Comparison of ENCODE assay signal across 1 cellular context in genomic region chr1:43946244-43947060, GRCh38.
TF ChIP-seq lines count a peak whose summit lies in the region.

TSS of gene IPO13 (plus strand) at chr1:43946950. CDS start at chr1:43947601, 651 bp downstream.

TF ChIP-seq in HepG2, 621 proteins besides CTCF, POLR2A, EP300 and RAD21 (continued from another document and continues in another):
- TF ChIP-seq NFAT5 (CRISPR knock-in tag; IDR thresholded peaks at IDR 0.05) (no peak), USF2 (IDR thresholded peaks at IDR 0.05; ENCODE audit: low read depth, low read length) (peak; percentile 74), USF2 (CRISPR knock-in tag; IDR thresholded peaks at IDR 0.05; ENCODE audit: borderline replicate concordance) (peak; percentile 92; the same call in 1 of the 2 replicates), CREBL2 (CRISPR knock-in tag; IDR thresholded peaks at IDR 0.05; ENCODE audit: borderline replicate concordance) (peak; percentile 30; the same call in 1 of the 2 replicates), ZNF572 (CRISPR knock-in tag; IDR thresholded peaks at IDR 0.05) (peak; percentile 96), THAP11 (CRISPR knock-in tag; IDR thresholded peaks at IDR 0.05) (peak; percentile 100), UBTF (CRISPR knock-in tag; IDR thresholded peaks at IDR 0.05) (peak; percentile 95), SRY (CRISPR knock-in tag; IDR thresholded peaks at IDR 0.05) (peak; percentile 91; the same call in 1 of the 2 replicates), ZNF33B (CRISPR knock-in tag; IDR thresholded peaks at IDR 0.05) (peak; percentile 76; the same call in 1 of the 2 replicates), ZBTB38 (CRISPR knock-in tag; IDR thresholded peaks at IDR 0.05) (peak; percentile 68; the same call in 1 of the 2 replicates), NFE2L2 (IDR thresholded peaks at IDR 0.05; ENCODE audit: low read length) (no peak), TBX3 (IDR thresholded peaks at IDR 0.05; ENCODE audit: borderline replicate concordance) (peak; percentile 70; the same call in 1 of the 2 replicates), JARID2 (CRISPR knock-in tag; IDR thresholded peaks at IDR 0.05; ENCODE audit: insufficient replicate concordance) (peak; percentile 52), NAIF1 (CRISPR knock-in tag; IDR thresholded peaks at IDR 0.05; ENCODE audit: borderline replicate concordance) (no peak; the same call in none of the 2 replicates), CENPT (CRISPR knock-in tag; IDR thresholded peaks at IDR 0.05; ENCODE audit: low read depth) (no peak; the same call in 1 of the 2 replicates), HES4 (CRISPR knock-in tag; IDR thresholded peaks at IDR 0.05; ENCODE audit: borderline replicate concordance) (peak; percentile 61; the same call in 1 of the 2 replicates), MTA1 (CRISPR knock-in tag; IDR thresholded peaks at IDR 0.05; ENCODE audit: borderline replicate concordance) (peak; percentile 79; the same call in 1 of the 2 replicates), SIN3A (IDR thresholded peaks at IDR 0.05; ENCODE audit: borderline replicate concordance, low read depth, low read length) (peak; percentile 88; the same call in 1 of the 2 replicates), ZNF780A (CRISPR knock-in tag; IDR thresholded peaks at IDR 0.05) (no peak; the same call in 1 of the 2 replicates), DMAP1 (CRISPR knock-in tag; IDR thresholded peaks at IDR 0.05) (peak; percentile 93), ZHX2 (IDR thresholded peaks at IDR 0.05; ENCODE audit: low read depth) (no peak), ZHX2 (CRISPR knock-in tag; IDR thresholded peaks at IDR 0.05; ENCODE audit: borderline replicate concordance) (no peak), HDAC1 (CRISPR knock-in tag; IDR thresholded peaks at IDR 0.05) (peak; percentile 98), ATF7 (IDR thresholded peaks at IDR 0.05) (no peak), ATF7 (CRISPR knock-in tag; IDR thresholded peaks at IDR 0.05) (no peak), LCORL (IDR thresholded peaks at IDR 0.05) (no peak; the same call in 1 of the 2 replicates), LCORL (CRISPR knock-in tag; IDR thresholded peaks at IDR 0.05) (peak; percentile 83), KIAA2018 (CRISPR knock-in tag; IDR thresholded peaks at IDR 0.05; ENCODE audit: borderline replicate concordance) (peak; percentile 73; the same call in 1 of the 2 replicates), ZNF737 (CRISPR knock-in tag; IDR thresholded peaks at IDR 0.05; ENCODE audit: borderline replicate concordance) (no peak), POLR2G (IDR thresholded peaks at IDR 0.05; ENCODE audit: low read depth, low read length) (peak; percentile 82), ZNF773 (CRISPR knock-in tag; IDR thresholded peaks at IDR 0.05; ENCODE audit: borderline replicate concordance) (no peak), ZFP62 (CRISPR knock-in tag; IDR thresholded peaks at IDR 0.05) (no peak), GLI4 (CRISPR knock-in tag; IDR thresholded peaks at IDR 0.05; ENCODE audit: borderline replicate concordance) (no peak; the same call in 1 of the 2 replicates)
